Comparison of ENCODE assay signal across 7 cellular contexts in genomic region chr3:136144397-136144796, GRCh38. TPM values are rescaled to one million over a fixed set of nuclear protein-coding genes. Genes with fewer than 3 reads are reported as not detected.
A peak's percentile ranks its signal among the peaks of the same experiment; 100 is the strongest.
DNase-seq lines count a peak whose midpoint lies in the region; ATAC-seq and TF ChIP-seq lines count a peak whose summit lies in the region.
"Not testable (repeated sequence)": the region's sequence is repeated elsewhere in the genome, so short reads cannot be mapped to it uniquely, and the experiment has no call there.

No MANE protein-coding gene starts in this region.

- not testable (repeated sequence) for H3K9me3 Mint-ChIP-seq in CD4-positive, alpha-beta T cell; activated naive CD8-positive, alpha-beta T cell (ENCODE audit: low read depth); nephron progenitor cell; stimulated activated effector memory CD8-positive, alpha-beta T cell treated with anti-CD3 and anti-CD28 coated beads, Interleukin-12 subunit alpha, Interleukin-12 subunit beta, amount 100 ng/mL, for 72 hours

- DNase-seq in CD4-positive, alpha-beta T cell; T-helper 17 cell; left lung; nephron progenitor cell; stimulated activated effector memory CD8-positive, alpha-beta T cell treated with anti-CD3 and anti-CD28 coated beads, Interleukin-12 subunit alpha, Interleukin-12 subunit beta, amount 100 ng/mL, for 72 hours (ENCODE audit: low spot score in 2 of 2): not testable (repeated sequence)

- H3K27me3 Mint-ChIP-seq in CD4-positive, alpha-beta T cell; T-helper 17 cell; activated naive CD8-positive, alpha-beta T cell; nephron progenitor cell (ENCODE audit: low read depth, poor library complexity): not testable (repeated sequence)

- POLR2A ChIA-PET in CD4-positive, alpha-beta T cell (lab: Charles Lee), result interaction anchor here (0.7 to 2.4 kb wide), 3 partner anchors 50 to 153 kb away, joined by 3 to 10 read pairs (median 5); partner anchors contain the start of gene MSL2
- POLR2A ChIA-PET in HEK293 (lab: Yijun Ruan, JAX), result not testable (repeated sequence)

- not testable (repeated sequence) for H3K4me3 Mint-ChIP-seq in CD4-positive, alpha-beta T cell; T-helper 17 cell; activated naive CD8-positive, alpha-beta T cell; nephron progenitor cell; stimulated activated effector memory CD8-positive, alpha-beta T cell treated with anti-CD3 and anti-CD28 coated beads, Interleukin-12 subunit alpha, Interleukin-12 subunit beta, amount 100 ng/mL, for 72 hours

- not testable (repeated sequence) for H3K36me3 ChIP-seq in HEK293 (ENCODE audit: control insufficient read depth in 2 of 2, insufficient read depth in 1 of 2, low read length in 2 of 2); left lung

- H3K4me3 ChIP-seq in HEK293 (ENCODE audit: low read depth, low read length); left lung: not testable (repeated sequence)

- H3K27ac ChIP-seq in CD4-positive, alpha-beta T cell (ENCODE audit: low read depth, low read length); HEK293 (ENCODE audit: extremely low read depth, low read depth, low read length); left lung: not testable (repeated sequence)

- not testable (repeated sequence) for H3K27me3 ChIP-seq in CD4-positive, alpha-beta T cell (ENCODE audit: control insufficient read depth, insufficient read depth, low read length); left lung

- peak overlapping the region; percentile 28 for H3K27ac Mint-ChIP-seq in CD4-positive, alpha-beta T cell
- H3K27ac Mint-ChIP-seq in T-helper 17 cell, result peak overlapping the region; percentile 77
- H3K27ac Mint-ChIP-seq in activated naive CD8-positive, alpha-beta T cell, result peak overlapping the region; percentile 61
- peak overlapping the region; percentile 64 for H3K27ac Mint-ChIP-seq in nephron progenitor cell
- peak overlapping the region; percentile 68 for H3K27ac Mint-ChIP-seq in stimulated activated effector memory CD8-positive, alpha-beta T cell treated with anti-CD3 and anti-CD28 coated beads, Interleukin-12 subunit alpha, Interleukin-12 subunit beta, amount 100 ng/mL, for 72 hours

- CTCF ChIA-PET in CD4-positive, alpha-beta T cell (lab: Charles Lee); HEK293 (lab: Yijun Ruan, JAX): not testable (repeated sequence)

- H3K36me3 Mint-ChIP-seq in CD4-positive, alpha-beta T cell (ENCODE audit: low read depth), result peaks cover 18% of the 10 kb centered on the region
- not testable (repeated sequence) for H3K36me3 Mint-ChIP-seq in T-helper 17 cell (ENCODE audit: low read depth); activated naive CD8-positive, alpha-beta T cell
- H3K36me3 Mint-ChIP-seq in nephron progenitor cell (ENCODE audit: low read depth), result peaks cover 39% of the 10 kb centered on the region
- H3K36me3 Mint-ChIP-seq in stimulated activated effector memory CD8-positive, alpha-beta T cell treated with anti-CD3 and anti-CD28 coated beads, Interleukin-12 subunit alpha, Interleukin-12 subunit beta, amount 100 ng/mL, for 72 hours, result peaks cover 35% of the 10 kb centered on the region

- not testable (repeated sequence) for H3K9me3 ChIP-seq in CD4-positive, alpha-beta T cell (ENCODE audit: control insufficient read depth, low read length); HEK293 (ENCODE audit: control insufficient read depth, insufficient read depth, low read depth, low read length); T-helper 17 cell (ENCODE audit: control insufficient read depth, low read length, poor library complexity, severe bottlenecking); left lung

- not testable (repeated sequence) for ATAC-seq in CD4-positive, alpha-beta T cell (ENCODE audit: poor library complexity); T-helper 17 cell; stimulated activated effector memory CD8-positive, alpha-beta T cell treated with anti-CD3 and anti-CD28 coated beads, Interleukin-12 subunit alpha, Interleukin-12 subunit beta, amount 100 ng/mL, for 72 hours
- peak; percentile 9 for ATAC-seq in left lung

- intact Hi-C loops in CD4-positive, alpha-beta T cell (cut with DNase I, micrococcal nuclease); left lung (cut with DNase I): not testable (repeated sequence)

- not testable (repeated sequence) for H3K4me1 ChIP-seq in HEK293 (ENCODE audit: control insufficient read depth, insufficient read depth, low read length)
- peaks cover 0 to 25% of the 10 kb centered on the region in 2 donors for H3K4me1 ChIP-seq in left lung

- H3K4me1 Mint-ChIP-seq in CD4-positive, alpha-beta T cell (ENCODE audit: low read depth), result peaks cover 31% of the 10 kb centered on the region
- H3K4me1 Mint-ChIP-seq in T-helper 17 cell, result peaks cover 25% of the 10 kb centered on the region
- peaks cover 40% of the 10 kb centered on the region for H3K4me1 Mint-ChIP-seq in activated naive CD8-positive, alpha-beta T cell (ENCODE audit: low read depth)
- H3K4me1 Mint-ChIP-seq in nephron progenitor cell, result not testable (repeated sequence)
- H3K4me1 Mint-ChIP-seq in stimulated activated effector memory CD8-positive, alpha-beta T cell treated with anti-CD3 and anti-CD28 coated beads, Interleukin-12 subunit alpha, Interleukin-12 subunit beta, amount 100 ng/mL, for 72 hours, result peaks cover 45% of the 10 kb centered on the region

- not testable (repeated sequence) for TF ChIP-seq CTCF in CD4-positive, alpha-beta T cell (IDR thresholded peaks at IDR 0.05); HEK293 (tag by site-specific recombination; IDR thresholded peaks at IDR 0.05); left lung (IDR thresholded peaks at IDR 0.05); nephron progenitor cell (IDR thresholded peaks at IDR 0.05)

TF ChIP-seq in HEK293, 187 proteins besides CTCF, POLR2A, EP300 and RAD21:
- TF ChIP-seq ZNF600 (tag by site-specific recombination; IDR thresholded peaks at IDR 0.05), result peak; percentile 66

RNA-seq across cellular contexts. Expression of gene MSL2, which starts 51.7 kb away (rescaled TPM):
- total RNA-seq in CD4-positive, alpha-beta T cell, result 100 to 1,000 TPM; 143 to 146 TPM
- total RNA-seq in T-helper 17 cell (100 to 1,000 TPM in 1 of 2 donors, 10 to 100 TPM in 1; 95.6 to 135 TPM), left lung (10 to 100 TPM; 25.8 to 32.6 TPM)
